ENCODE assay signal across 15 cellular contexts in the genomic region with DNA sequence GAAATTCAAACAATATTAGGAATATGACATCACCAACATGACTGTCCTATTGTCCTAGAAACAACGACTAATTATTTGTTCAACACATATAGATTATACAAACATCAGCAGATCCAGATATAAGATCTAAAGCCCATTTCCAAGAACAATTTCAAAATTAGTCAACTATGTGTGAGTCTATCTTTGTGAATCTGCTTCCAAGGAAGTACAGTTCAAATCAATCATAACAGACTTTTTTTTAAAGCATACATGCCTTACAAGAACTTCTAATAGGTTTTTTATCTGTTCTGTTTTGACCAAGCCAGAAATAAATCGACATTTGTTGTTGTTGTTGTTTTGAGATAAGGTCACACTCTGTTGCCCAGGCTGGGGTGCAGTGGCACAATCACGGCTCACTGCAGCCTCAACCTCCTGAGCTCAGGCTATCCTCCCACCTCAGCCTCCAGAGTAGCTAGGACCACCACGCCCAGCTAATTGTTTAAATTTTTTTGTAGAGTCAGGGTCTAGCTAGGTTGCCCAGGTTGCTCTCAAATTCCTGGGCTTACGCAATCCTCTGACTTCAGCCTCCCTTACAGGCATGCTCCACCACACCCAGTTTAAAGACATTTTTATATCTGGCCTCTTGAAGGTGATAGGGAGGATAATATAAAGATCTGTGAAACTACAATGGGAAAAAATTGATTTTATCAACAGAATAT. TPM values are rescaled to one million over a fixed set of nuclear protein-coding genes. Genes with fewer than 3 reads are reported as not detected.
DNase-seq lines count a peak whose midpoint lies in the region; ATAC-seq and TF ChIP-seq lines count a peak whose summit lies in the region.
"Had no signal": no experiment of that assay in that cellular context is flagged by ENCODE, and none has a peak within 500 bp of the region (broad histone marks: within the 10 kb centered on the region; RNA-seq: fewer than 3 reads in every experiment).

No MANE protein-coding gene starts in this region.

- peak; percentile 45 for ATAC-seq in left colon
- ATAC-seq: heart left ventricle had no signal

- peak overlapping the region; percentile 21 for H3K27ac Mint-ChIP-seq in activated T-helper 1 cell treated with anti-CD3 and anti-CD28 coated beads, Interleukin-12 subunit alpha, Interleukin-12 subunit beta, Interleukin-2, Interleukin-4 antibody, amounts not matched to agents 30 ng/mL and 10 ng/mL and 1 ng/mL, durations not matched to agents 14 hours and 24 hours and 36 hours

- H3K4me3 Mint-ChIP-seq in activated T-helper 1 cell treated with anti-CD3 and anti-CD28 coated beads, Interleukin-12 subunit alpha, Interleukin-12 subunit beta, Interleukin-2, Interleukin-4 antibody, amounts not matched to agents 30 ng/mL and 10 ng/mL and 1 ng/mL, durations not matched to agents 14 hours and 24 hours and 36 hours = peak overlapping the region; percentile 41

- H3K9me3 Mint-ChIP-seq in activated T-helper 1 cell treated with anti-CD3 and anti-CD28 coated beads, Interleukin-12 subunit alpha, Interleukin-12 subunit beta, Interleukin-2, Interleukin-4 antibody, amounts not matched to agents 30 ng/mL and 10 ng/mL and 1 ng/mL, durations not matched to agents 14 hours and 24 hours and 36 hours = no peaks in the 10 kb centered on the region

- H3K36me3 Mint-ChIP-seq in activated T-helper 1 cell treated with anti-CD3 and anti-CD28 coated beads, Interleukin-12 subunit alpha, Interleukin-12 subunit beta, Interleukin-2, Interleukin-4 antibody, amounts not matched to agents 30 ng/mL and 10 ng/mL and 1 ng/mL, durations not matched to agents 14 hours and 24 hours and 36 hours (ENCODE audit: low read depth) = peaks cover 2% of the 10 kb centered on the region

- peak overlapping the region in 6 of 11 experiments; percentile 27 to 62 (median 49); a peak in 13 of 22 replicates for H3K4me2 ChIP-seq in BLaER1 treated with 17β-estradiol and CSF1 and Interleukin-3, amounts not matched to agents 10 nM and 100 nM

- H3K4me1 ChIP-seq in BLaER1 treated with 17β-estradiol and CSF1 and Interleukin-3, amounts not matched to agents 10 nM and 100 nM = peaks cover 19 to 54% (median 32%) of the 10 kb centered on the region in 10 experiments
- H3K4me1 ChIP-seq: prostate gland had no signal

- intact Hi-C loops in activated T-helper 1 cell treated with anti-CD3 and anti-CD28 coated beads, Interleukin-12 subunit alpha, Interleukin-12 subunit beta, Interleukin-2, Interleukin-4 antibody, amounts not matched to agents 30 ng/mL and 10 ng/mL and 1 ng/mL, durations not matched to agents 14 hours and 24 hours and 36 hours (cut with micrococcal nuclease) = loop anchor here (1.0 to 5.0 kb wide), 6 partner anchors 20 to 390 kb away; partner anchors contain the start of gene ZNF143
- intact Hi-C loops in left colon (cut with DNase I, micrococcal nuclease) = no loop called here

- no peak overlapping the region for H3K4me3 ChIP-seq in BLaER1 treated with 17β-estradiol and CSF1 and Interleukin-3, amounts not matched to agents 10 nM and 100 nM
- H3K4me3 ChIP-seq in GM12875 (ENCODE audit: low read depth, low read length) = peak overlapping the region; percentile 32
- H3K4me3 ChIP-seq: heart left ventricle, prostate gland had no signal

- H3K9me3 ChIP-seq in BLaER1 treated with 17β-estradiol and CSF1 and Interleukin-3, amounts not matched to agents 10 nM and 100 nM (replicated peaks in 1 of 11) = no peaks in the 10 kb centered on the region
- H3K9me3 ChIP-seq: heart left ventricle, prostate gland had no signal

- peaks cover 58% of the 10 kb centered on the region for H3K4me1 Mint-ChIP-seq in activated T-helper 1 cell treated with anti-CD3 and anti-CD28 coated beads, Interleukin-12 subunit alpha, Interleukin-12 subunit beta, Interleukin-2, Interleukin-4 antibody, amounts not matched to agents 30 ng/mL and 10 ng/mL and 1 ng/mL, durations not matched to agents 14 hours and 24 hours and 36 hours (ENCODE audit: low read depth)

- peaks cover 91 to 100% (median 97%) of the 10 kb centered on the region in 11 experiments for H4K20me1 ChIP-seq in BLaER1 treated with 17β-estradiol and CSF1 and Interleukin-3, amounts not matched to agents 10 nM and 100 nM

- peak overlapping the region in 1 of 11 experiments; percentile 21; a peak in 1 of 22 replicates for H3K27ac ChIP-seq in BLaER1 treated with 17β-estradiol and CSF1 and Interleukin-3, amounts not matched to agents 10 nM and 100 nM
- H3K27ac ChIP-seq: prostate gland had no signal

- peaks cover 0 to 27% (median 13%) of the 10 kb centered on the region in 11 experiments; a peak in 19 of 22 replicates for H3K36me3 ChIP-seq in BLaER1 treated with 17β-estradiol and CSF1 and Interleukin-3, amounts not matched to agents 10 nM and 100 nM
- H3K36me3 ChIP-seq: prostate gland had no signal

- no peak for DNase-seq in activated T-helper 1 cell treated with anti-CD3 and anti-CD28 coated beads, Interleukin-12 subunit alpha, Interleukin-12 subunit beta, Interleukin-2, Interleukin-4 antibody, amounts not matched to agents 30 ng/mL and 10 ng/mL and 1 ng/mL, durations not matched to agents 14 hours and 24 hours and 36 hours (ENCODE audit: low spot score)
- DNase-seq in left colon = no peak
- DNase-seq in GM03348 (ENCODE audit: low spot score) = no peak
- no peak for DNase-seq in iPS-NIHi11 (ENCODE audit: low spot score)
- no peak for DNase-seq in inferior parietal cortex (ENCODE audit: extremely low spot score)
- DNase-seq in germinal center (ENCODE audit: low spot score) = no peak
- DNase-seq: activated CD4-positive, alpha-beta T cell treated with anti-CD3 and anti-CD28 coated beads, Interleukin-2, amount 50 U/mL, for 1 hour; C1 segment of cervical spinal cord; effector CD4-positive, alpha-beta T cell; GDM1; heart left ventricle; NCI-H187 had no signal

- no peak for TF ChIP-seq CTCF in GM12875 (IDR thresholded peaks at IDR 0.05; ENCODE audit: borderline replicate concordance, insufficient read depth, low read depth, low read length)

- H3K9ac ChIP-seq in BLaER1 treated with 17β-estradiol and CSF1 and Interleukin-3, amounts not matched to agents 10 nM and 100 nM = no peak overlapping the region

- peaks cover 2% of the 10 kb centered on the region for H3K27me3 Mint-ChIP-seq in activated T-helper 1 cell treated with anti-CD3 and anti-CD28 coated beads, Interleukin-12 subunit alpha, Interleukin-12 subunit beta, Interleukin-2, Interleukin-4 antibody, amounts not matched to agents 30 ng/mL and 10 ng/mL and 1 ng/mL, durations not matched to agents 14 hours and 24 hours and 36 hours (ENCODE audit: insufficient read depth)

- H3K27me3 ChIP-seq in BLaER1 treated with 17β-estradiol and CSF1 and Interleukin-3, amounts not matched to agents 10 nM and 100 nM = no peaks in the 10 kb centered on the region
- H3K27me3 ChIP-seq: heart left ventricle had no signal

RNA-seq across cellular contexts. Expression of gene DENND5A, which starts 54.8 kb away (rescaled TPM):
- 45.6 and 47.6 TPM in 2 replicates for total RNA-seq in activated T-helper 1 cell treated with anti-CD3 and anti-CD28 coated beads, Interleukin-12 subunit alpha, Interleukin-12 subunit beta, Interleukin-2, Interleukin-4 antibody, amounts not matched to agents 30 ng/mL and 10 ng/mL and 1 ng/mL, durations not matched to agents 14 hours and 24 hours and 36 hours
- total RNA-seq in left colon = 10 to 100 TPM in 1 of 2 donors, 1 to 10 TPM in 1; 8.0 to 17.7 TPM
